ENCODE assay signal across 8 cellular contexts in genomic region chr6:111484655-111484974, GRCh38. TPM values are rescaled to one million over a fixed set of nuclear protein-coding genes. Genes with fewer than 3 reads are reported as not detected.
DNase-seq lines count a peak whose midpoint lies in the region; ATAC-seq and TF ChIP-seq lines count a peak whose summit lies in the region.

No MANE protein-coding gene starts in this region.

- H3K27ac ChIP-seq in epithelial cell of prostate: peak overlapping the region; percentile 94
- peak overlapping the region; percentile 99 to 100 for H3K27ac ChIP-seq in prostate gland

- peaks cover 2% of the 10 kb centered on the region for H3K4me1 ChIP-seq in prostate gland (replicated peaks)

- no peaks in the 10 kb centered on the region for H3K36me3 ChIP-seq in prostate gland

- H3K4me3 ChIP-seq in prostate gland: peak overlapping the region; percentile 89 to 92

- peak overlapping the region; percentile 100 for H3K27ac Mint-ChIP-seq in activated CD4-positive, alpha-beta T cell treated with anti-CD3 and anti-CD28 coated beads for 36 hours

- H3K9me3 Mint-ChIP-seq in activated CD4-positive, alpha-beta T cell treated with anti-CD3 and anti-CD28 coated beads for 36 hours (ENCODE audit: low read depth): no peaks in the 10 kb centered on the region

- no peak for TF ChIP-seq POLR2A in prostate gland (IDR thresholded peaks at IDR 0.05)

- DNase-seq in activated CD4-positive, alpha-beta T cell treated with anti-CD3 and anti-CD28 coated beads for 36 hours: no peak
- no peak for DNase-seq in activated CD4-positive, alpha-beta T cell treated with anti-CD3 and anti-CD28 coated beads for 4 hours
- peak; percentile 32 for DNase-seq in RKO (ENCODE audit: low spot score)
- no peak for DNase-seq in epithelial cell of prostate (ENCODE audit: low read depth, low spot score)
- no peak for DNase-seq in prostate gland (ENCODE audit: low spot score)
- no peak for DNase-seq in posterior vena cava (ENCODE audit: low spot score)

- no peaks in the 10 kb centered on the region for H3K27me3 ChIP-seq in prostate gland (replicated peaks; ENCODE audit: insufficient read depth)

- H3K4me1 Mint-ChIP-seq in activated CD4-positive, alpha-beta T cell treated with anti-CD3 and anti-CD28 coated beads for 36 hours: peaks cover 55% of the 10 kb centered on the region

- H3K9me3 ChIP-seq in prostate gland: no peaks in the 10 kb centered on the region

- intact Hi-C loops in activated CD4-positive, alpha-beta T cell treated with anti-CD3 and anti-CD28 coated beads for 36 hours (cut with DNase I, micrococcal nuclease): loop anchor here (1.0 to 10.0 kb wide), 10 partner anchors 77 to 667 kb away; partner anchors contain the start of genes AMD1 (in 1 of the 2) and CDK19 (in 1 of the 2)
- intact Hi-C loops in prostate gland (cut with DNase I): loop anchor here (5.0 to 10.0 kb wide), 4 partner anchors 68 to 390 kb away; partner anchors contain the start of gene FYN
- intact Hi-C loops in posterior vena cava (cut with DNase I): loop anchor here (10.0 kb wide), 1 partner anchor 80 kb away; no protein-coding TSS in a partner anchor

- CTCF ChIA-PET in activated CD4-positive, alpha-beta T cell treated with anti-CD3 and anti-CD28 coated beads for 36 hours (lab: Charles Lee): interaction anchor here (0.7 to 2.7 kb wide), 5 partner anchors 41 to 603 kb away, joined by 3 to 18 read pairs (median 5); a partner anchor contains a TSS

- no peaks in the 10 kb centered on the region for H3K27me3 Mint-ChIP-seq in activated CD4-positive, alpha-beta T cell treated with anti-CD3 and anti-CD28 coated beads for 36 hours

- POLR2A ChIA-PET in activated CD4-positive, alpha-beta T cell treated with anti-CD3 and anti-CD28 coated beads for 36 hours (lab: Charles Lee): interaction anchor here (0.6 to 2.3 kb wide), 2 partner anchors 87 to 121 kb away, joined by 3 to 16 read pairs; partner anchors contain the start of gene TRAF3IP2

- peaks cover 23% of the 10 kb centered on the region for H3K36me3 Mint-ChIP-seq in activated CD4-positive, alpha-beta T cell treated with anti-CD3 and anti-CD28 coated beads for 36 hours (ENCODE audit: low read depth)

- WGBS in prostate gland: 16% methylated on average over 7 of the region's 7 CpGs

- TF ChIP-seq CTCF in prostate gland (IDR thresholded peaks at IDR 0.05): no peak

- peak overlapping the region; percentile 94 for H3K4me3 Mint-ChIP-seq in activated CD4-positive, alpha-beta T cell treated with anti-CD3 and anti-CD28 coated beads for 36 hours

- no peak for ATAC-seq in activated CD4-positive, alpha-beta T cell treated with anti-CD3 and anti-CD28 coated beads for 36 hours
- ATAC-seq in GM21381 (IDR thresholded peaks at IDR 0.05; ENCODE audit: unreplicated experiment) (no peak), GM19324 (IDR thresholded peaks at IDR 0.05; ENCODE audit: low FRiP score, unreplicated experiment) (no peak)

RNA-seq across cellular contexts. Expression of gene REV3L, which starts 1.6 kb away (rescaled TPM):
- 10 to 100 TPM; 16.5 to 20.9 TPM for total RNA-seq in activated CD4-positive, alpha-beta T cell treated with anti-CD3 and anti-CD28 coated beads for 36 hours
- 10 to 100 TPM; 20.0 to 44.2 TPM for total RNA-seq in prostate gland
- total RNA-seq in posterior vena cava: 10 to 100 TPM; 63.3 to 70.7 TPM
